8 cellular contexts compared by ENCODE assay signal in the genomic region with DNA sequence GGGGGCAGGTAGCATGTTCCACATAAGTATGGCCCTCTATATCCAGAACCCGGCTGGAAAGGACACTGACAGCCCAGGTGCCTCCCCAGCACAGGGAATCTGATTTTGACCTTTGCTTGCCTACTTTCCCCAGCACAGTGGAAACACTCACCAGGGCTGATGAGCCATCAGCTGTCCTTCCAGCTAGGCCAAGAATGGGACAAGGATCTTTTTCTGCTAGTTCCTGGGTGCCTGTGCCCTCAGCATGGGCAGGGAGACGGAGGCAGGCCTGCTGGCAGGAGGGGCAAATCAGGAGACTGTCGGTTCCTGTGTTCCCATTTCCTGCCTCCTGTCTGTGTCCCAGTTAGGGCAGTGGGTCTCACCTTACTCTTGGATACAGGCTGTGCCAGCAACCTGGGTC. TPM values are rescaled to one million over a fixed set of nuclear protein-coding genes. Genes with fewer than 3 reads are reported as not detected.
DNase-seq lines count a peak whose midpoint lies in the region; TF ChIP-seq lines count a peak whose summit lies in the region.

No MANE protein-coding gene starts in this region.

- H3K27ac Mint-ChIP-seq in activated CD4-positive, alpha-beta T cell treated with anti-CD3 and anti-CD28 coated beads, Interleukin-2, amount 10 ng/mL, durations not matched to agents 7 days and 5 days, result peak overlapping the region; percentile 96
- H3K27ac Mint-ChIP-seq in activated naive CD8-positive, alpha-beta T cell, result peak overlapping the region; percentile 98

- WGBS in suprapubic skin, result 77% methylated on average over 1 of the region's 3 CpGs

- TF ChIP-seq POLR2A in suprapubic skin (IDR thresholded peaks at IDR 0.05), result no peak

- no peak for TF ChIP-seq CTCF in suprapubic skin (IDR thresholded peaks at IDR 0.05)

- H3K36me3 ChIP-seq in suprapubic skin, result no peaks in the 10 kb centered on the region

- H3K4me1 Mint-ChIP-seq in activated CD4-positive, alpha-beta T cell treated with anti-CD3 and anti-CD28 coated beads, Interleukin-2, amount 10 ng/mL, durations not matched to agents 7 days and 5 days, result peaks cover 76% of the 10 kb centered on the region
- peaks cover 80% of the 10 kb centered on the region for H3K4me1 Mint-ChIP-seq in activated naive CD8-positive, alpha-beta T cell (ENCODE audit: low read depth)

- CTCF ChIA-PET in activated CD4-positive, alpha-beta T cell treated with anti-CD3 and anti-CD28 coated beads, Interleukin-2, amount 10 ng/mL, durations not matched to agents 7 days and 5 days (lab: Charles Lee), result interaction anchor here (0.7 to 3.2 kb wide), 5 partner anchors 12 to 118 kb away, joined by 3 to 21 read pairs (median 4); no protein-coding TSS in a partner anchor

- POLR2A ChIA-PET in activated CD4-positive, alpha-beta T cell treated with anti-CD3 and anti-CD28 coated beads, Interleukin-2, amount 10 ng/mL, durations not matched to agents 7 days and 5 days (lab: Charles Lee), result interaction anchor here (0.6 kb wide), 1 partner anchor 37 kb away, joined by 3 read pairs; no protein-coding TSS in a partner anchor

- H3K27me3 Mint-ChIP-seq in activated CD4-positive, alpha-beta T cell treated with anti-CD3 and anti-CD28 coated beads, Interleukin-2, amount 10 ng/mL, durations not matched to agents 7 days and 5 days, result no peaks in the 10 kb centered on the region
- no peaks in the 10 kb centered on the region for H3K27me3 Mint-ChIP-seq in activated naive CD8-positive, alpha-beta T cell

- peaks cover 9% of the 10 kb centered on the region for H3K27me3 ChIP-seq in suprapubic skin

- H3K4me3 Mint-ChIP-seq in activated CD4-positive, alpha-beta T cell treated with anti-CD3 and anti-CD28 coated beads, Interleukin-2, amount 10 ng/mL, durations not matched to agents 7 days and 5 days, result peak overlapping the region; percentile 97
- peak overlapping the region; percentile 87 for H3K4me3 Mint-ChIP-seq in activated naive CD8-positive, alpha-beta T cell

- DNase-seq in activated CD4-positive, alpha-beta T cell treated with anti-CD3 and anti-CD28 coated beads, Interleukin-2, amount 10 ng/mL, durations not matched to agents 7 days and 5 days, result no peak
- no peak for DNase-seq in activated CD4-positive, alpha-beta T cell treated with anti-CD3 and anti-CD28 coated beads, Interleukin-2, amount 50 U/mL, for 48 hours
- DNase-seq in kidney tubule cell (ENCODE audit: low spot score) (peak; percentile 32), suprapubic skin (ENCODE audit: low spot score in 2 of 2) (no peak), LoVo (ENCODE audit: low spot score) (no peak), SKM-1 (lab: John Stamatoyannopoulos, UW; ENCODE audit: unreplicated experiment) (no peak)
- DNase-seq in stimulated activated CD8-positive, alpha-beta memory T cell treated with anti-CD3 and anti-CD28 coated beads, Interleukin-4, amount 100 ng/mL, for 48 hours, result no peak

- H3K4me1 ChIP-seq in suprapubic skin, result peaks cover 28% of the 10 kb centered on the region

- no peaks in the 10 kb centered on the region for H3K9me3 ChIP-seq in suprapubic skin

- H3K4me3 ChIP-seq in suprapubic skin, result peak overlapping the region; percentile 75

- no peak overlapping the region for H3K27ac ChIP-seq in suprapubic skin

- H3K36me3 Mint-ChIP-seq in activated CD4-positive, alpha-beta T cell treated with anti-CD3 and anti-CD28 coated beads, Interleukin-2, amount 10 ng/mL, durations not matched to agents 7 days and 5 days (ENCODE audit: low read depth), result peaks cover 56% of the 10 kb centered on the region
- H3K36me3 Mint-ChIP-seq in activated naive CD8-positive, alpha-beta T cell, result peaks cover 18% of the 10 kb centered on the region

- H3K9me3 Mint-ChIP-seq in activated CD4-positive, alpha-beta T cell treated with anti-CD3 and anti-CD28 coated beads, Interleukin-2, amount 10 ng/mL, durations not matched to agents 7 days and 5 days, result no peaks in the 10 kb centered on the region
- no peaks in the 10 kb centered on the region for H3K9me3 Mint-ChIP-seq in activated naive CD8-positive, alpha-beta T cell (ENCODE audit: low read depth)

- no peak for TF ChIP-seq EP300 in suprapubic skin (IDR thresholded peaks at IDR 0.05)

RNA-seq across cellular contexts. Expression of gene CYFIP2, which starts 1.1 kb away (rescaled TPM):
- total RNA-seq in activated CD4-positive, alpha-beta T cell treated with anti-CD3 and anti-CD28 coated beads, Interleukin-2, amount 10 ng/mL, durations not matched to agents 7 days and 5 days, result 100 to 1,000 TPM; 452 to 606 TPM
- total RNA-seq in suprapubic skin, result 10 to 100 TPM; 12.7 to 17.1 (median 14.9) TPM

Comparison
In these comparisons a context has a peak if more than half of its experiments do, and no peak if none do; other contexts are left out.
1. RNA of gene CYFIP2, which starts 1.1 kb away (total RNA-seq): 452 to 606 TPM in activated CD4-positive, alpha-beta T cell treated with anti-CD3 and anti-CD28 coated beads, Interleukin-2, amount 10 ng/mL, durations not matched to agents 7 days and 5 days; 12.7 to 17.1 TPM in suprapubic skin; every median in the first group is over 10 times any median in the second.